In genomic region chr11:129258205-129258604, GRCh38 we compare ENCODE assay signal across 32 cellular contexts.
"Had no signal": no experiment of that assay in that cellular context is flagged by ENCODE, and none has a peak within 500 bp of the region (broad histone marks: within the 10 kb centered on the region; RNA-seq: fewer than 3 reads in every experiment).

No MANE protein-coding gene starts in this region.

- DNase-seq: activated CD4-positive, alpha-beta T cell treated with anti-CD3 and anti-CD28 coated beads for 36 hours; activated CD4-positive, alpha-beta T cell treated with anti-CD3 and anti-CD28 coated beads, Interleukin-2, amount 10 ng/mL, durations not matched to agents 7 days and 5 days; activated CD4-positive, alpha-beta T cell treated with anti-CD3 and anti-CD28 coated beads, Interleukin-2, amount 50 U/mL, for 48 hours; activated CD8-positive, alpha-beta T cell treated with anti-CD3 and anti-CD28 coated beads, Interleukin-2, amount 10 ng/mL, durations not matched to agents 7 days and 5 days; activated gamma-delta T cell treated with Interleukin-2 at 50 U/mL for 16 hours; activated naive CD4-positive, alpha-beta T cell treated with anti-CD3 and anti-CD28 coated beads for 36 hours; activated T-cell treated with anti-CD3 and anti-CD28 coated beads, Interleukin-2, amount 50 U/mL, for 24 hours; adrenal gland; caudate nucleus; Kasumi-1; MG63; NCI-H1048; NCI-H1105 treated with DMSO at 0.1 percent for 48 hours; NCI-H1436; NCI-H1694; NCI-H1930; NCI-H2081 treated with DMSO at 0.1 percent for 48 hours; NCI-H226; NCI-H446 treated with DMSO at 0.1 percent for 48 hours; NCI-H524 treated with DMSO at 0.1 percent for 48 hours; Peyer's patch; RPMI8226; SHP77 treated with DMSO at 0.1 percent for 48 hours; SK-N-SH had no signal

- H3K4me1 Mint-ChIP-seq: activated CD4-positive, alpha-beta T cell treated with anti-CD3 and anti-CD28 coated beads, Interleukin-2, amount 10 ng/mL, durations not matched to agents 7 days and 5 days had no signal

- FAIRE-seq: bronchial epithelial cell, TTC549 had no signal

- H3K27me3 Mint-ChIP-seq: activated CD4-positive, alpha-beta T cell treated with anti-CD3 and anti-CD28 coated beads for 36 hours; activated CD4-positive, alpha-beta T cell treated with anti-CD3 and anti-CD28 coated beads, Interleukin-2, amount 10 ng/mL, durations not matched to agents 7 days and 5 days; activated T-cell treated with anti-CD3 and anti-CD28 coated beads, Interleukin-2, amount 50 U/mL, for 24 hours; brain had no signal

- H3K9ac ChIP-seq: SK-N-SH had no signal

- ATAC-seq: activated CD4-positive, alpha-beta T cell treated with anti-CD3 and anti-CD28 coated beads for 36 hours; activated CD4-positive, CD25-positive, alpha-beta regulatory T cell treated with anti-CD3 and anti-CD28 coated beads, Interleukin-2, amount 50 U/mL, for 24 hours; activated CD8-positive, alpha-beta T cell treated with anti-CD3 and anti-CD28 coated beads, Interleukin-2, amount 10 ng/mL, durations not matched to agents 7 days and 5 days; activated naive CD4-positive, alpha-beta T cell treated with anti-CD3 and anti-CD28 coated beads, Interleukin-2, amount 50 U/mL, for 72 hours had no signal

- H3K9me3 ChIP-seq: adrenal gland, MG63, Peyer's patch, SJSA1, SK-N-SH had no signal

- H3K27ac ChIP-seq: adrenal gland, Peyer's patch, SJSA1 had no signal

- H3K4me3 Mint-ChIP-seq: activated CD4-positive, alpha-beta T cell treated with anti-CD3 and anti-CD28 coated beads for 36 hours; activated CD4-positive, alpha-beta T cell treated with anti-CD3 and anti-CD28 coated beads, Interleukin-2, amount 10 ng/mL, durations not matched to agents 7 days and 5 days; activated CD8-positive, alpha-beta T cell treated with anti-CD3 and anti-CD28 coated beads, Interleukin-2, amount 10 ng/mL, durations not matched to agents 7 days and 5 days; activated naive CD4-positive, alpha-beta T cell treated with anti-CD3 and anti-CD28 coated beads for 36 hours; activated T-cell treated with anti-CD3 and anti-CD28 coated beads, Interleukin-2, amount 50 U/mL, for 24 hours; brain; T-helper 1 cell treated with Interleukin-12 subunit alpha and Interleukin-12 subunit beta and Interleukin-4 antibody, amounts not matched to agents 30 μg/mL and 1 μg/mL, for 36 hours; T-helper 2 cell treated with Interferon-gamma antibody and Interleukin-4, amounts not matched to agents 5 μg/mL and 100 μg/mL, for 36 hours had no signal

- H3K27me3 ChIP-seq: adrenal gland, MG63, Peyer's patch, SJSA1 had no signal

- H3K27ac Mint-ChIP-seq: activated CD4-positive, alpha-beta T cell treated with anti-CD3 and anti-CD28 coated beads for 36 hours; activated CD4-positive, alpha-beta T cell treated with anti-CD3 and anti-CD28 coated beads, Interleukin-2, amount 10 ng/mL, durations not matched to agents 7 days and 5 days; activated CD8-positive, alpha-beta T cell treated with anti-CD3 and anti-CD28 coated beads, Interleukin-2, amount 10 ng/mL, durations not matched to agents 7 days and 5 days; activated naive CD4-positive, alpha-beta T cell treated with anti-CD3 and anti-CD28 coated beads for 36 hours; activated naive CD4-positive, alpha-beta T cell treated with anti-CD3 and anti-CD28 coated beads, Interleukin-2, amount 50 U/mL, for 72 hours; activated T-cell treated with anti-CD3 and anti-CD28 coated beads, Interleukin-2, amount 50 U/mL, for 24 hours; brain; T-helper 1 cell treated with Interleukin-12 subunit alpha and Interleukin-12 subunit beta and Interleukin-4 antibody, amounts not matched to agents 30 μg/mL and 1 μg/mL, for 36 hours; T-helper 2 cell treated with Interferon-gamma antibody and Interleukin-4, amounts not matched to agents 5 μg/mL and 100 μg/mL, for 36 hours had no signal

- H3K4me1 ChIP-seq: Peyer's patch, SJSA1 had no signal

- H3K36me3 Mint-ChIP-seq: activated naive CD4-positive, alpha-beta T cell treated with anti-CD3 and anti-CD28 coated beads, Interleukin-2, amount 50 U/mL, for 72 hours had no signal

- H3K4me2 ChIP-seq: SK-N-SH had no signal

- H3K36me3 ChIP-seq: adrenal gland, MG63, Peyer's patch, SJSA1 had no signal

- H3K4me3 ChIP-seq: adrenal gland, MG63, Peyer's patch, SJSA1 had no signal

- H3K9me3 Mint-ChIP-seq: activated CD4-positive, alpha-beta T cell treated with anti-CD3 and anti-CD28 coated beads, Interleukin-2, amount 10 ng/mL, durations not matched to agents 7 days and 5 days; activated naive CD4-positive, alpha-beta T cell treated with anti-CD3 and anti-CD28 coated beads for 36 hours; activated naive CD4-positive, alpha-beta T cell treated with anti-CD3 and anti-CD28 coated beads, Interleukin-2, amount 50 U/mL, for 72 hours; activated T-cell treated with anti-CD3 and anti-CD28 coated beads, Interleukin-2, amount 50 U/mL, for 24 hours; T-helper 1 cell treated with Interleukin-12 subunit alpha and Interleukin-12 subunit beta and Interleukin-4 antibody, amounts not matched to agents 30 μg/mL and 1 μg/mL, for 36 hours; T-helper 2 cell treated with Interferon-gamma antibody and Interleukin-4, amounts not matched to agents 5 μg/mL and 100 μg/mL, for 36 hours had no signal
